In the genomic region with DNA sequence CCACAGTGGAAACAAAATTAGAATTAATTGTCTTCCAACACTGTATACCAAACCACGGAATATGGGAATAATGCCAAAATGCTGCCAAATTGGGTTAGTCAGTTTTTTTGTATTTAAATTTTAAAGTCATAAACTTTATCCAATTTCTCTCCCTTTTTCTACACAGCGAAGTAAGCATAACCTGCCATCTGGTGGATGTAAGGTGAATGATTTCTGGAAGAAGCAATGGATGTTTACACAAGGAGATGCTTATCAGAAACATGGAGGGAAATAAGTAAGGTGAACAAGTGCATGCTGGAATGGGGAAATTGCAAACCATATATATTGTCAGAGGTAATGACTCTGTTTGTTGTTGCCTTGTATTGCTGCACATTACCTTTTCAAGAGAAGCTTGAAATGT, we compare ENCODE assay signal across 9 cellular contexts.
DNase-seq lines count a peak whose midpoint lies in the region; ATAC-seq and TF ChIP-seq lines count a peak whose summit lies in the region.
"Had no signal": no experiment of that assay in that cellular context is flagged by ENCODE, and none has a peak within 500 bp of the region (broad histone marks: within the 10 kb centered on the region; RNA-seq: fewer than 3 reads in every experiment).

No MANE protein-coding gene starts in this region.

- H3K27ac ChIP-seq in OCI-LY1 (ENCODE audit: low read depth, low read length, poor library complexity, severe bottlenecking), result no peak overlapping the region

- no peaks in the 10 kb centered on the region for H3K27me3 ChIP-seq in OCI-LY1 (ENCODE audit: insufficient read depth, low read length)

- H3K9ac ChIP-seq in OCI-LY1 (ENCODE audit: low read length), result no peak overlapping the region

- no peaks in the 10 kb centered on the region for H3K4me1 ChIP-seq in OCI-LY1 (ENCODE audit: insufficient read depth, low read length, severe bottlenecking)

- no peak overlapping the region for H2AFZ ChIP-seq in OCI-LY1 (ENCODE audit: low read length)

- ATAC-seq in HG02884 (IDR thresholded peaks at IDR 0.05; ENCODE audit: unreplicated experiment), result no peak

- H3K4me2 ChIP-seq in OCI-LY1 (ENCODE audit: low read length), result no peak overlapping the region

- no peaks in the 10 kb centered on the region for H3K79me2 ChIP-seq in OCI-LY1 (ENCODE audit: insufficient read depth, low read length)

- in situ Hi-C loops in ACHN (cut with HindIII; ENCODE audit: low pct_ligation_motif_present, low pct_unique_long_range_greater_than_20kb, low sequenced_read_pairs), result no loop called here
- in situ Hi-C loops in GM13977 (cut with MboI; ENCODE audit: low pct_unique_long_range_greater_than_20kb, low sequenced_read_pairs, unreplicated experiment), result no loop called here

- no peaks in the 10 kb centered on the region for H4K20me1 ChIP-seq in OCI-LY1 (ENCODE audit: insufficient read depth, low read length)

- H3F3A ChIP-seq in OCI-LY1 (ENCODE audit: insufficient read depth, low read length), result no peaks in the 10 kb centered on the region

- H3K9me2 ChIP-seq in OCI-LY1 (ENCODE audit: low read depth, low read length), result no peaks in the 10 kb centered on the region

- H3K9me3 ChIP-seq in OCI-LY1 (ENCODE audit: low read length), result no peaks in the 10 kb centered on the region

- TF ChIP-seq CTCF in GM13977 (IDR thresholded peaks at IDR 0.05; ENCODE audit: extremely low read depth, insufficient read depth, missing control alignments) (peak; percentile 30), OCI-LY1 (IDR thresholded peaks at IDR 0.05; ENCODE audit: low read length) (peak; percentile 29; the same call in 1 of the 2 replicates), fibroblast of pulmonary artery (IDR thresholded peaks at IDR 0.05; ENCODE audit: low read length, missing control alignments) (peak; percentile 42)

- no peaks in the 10 kb centered on the region for H3K36me3 ChIP-seq in OCI-LY1 (ENCODE audit: insufficient read depth, low read length)

- H3K4me3 ChIP-seq in OCI-LY1 (ENCODE audit: low read depth, low read length, poor library complexity, severe bottlenecking), result no peak overlapping the region
- H3K4me3 ChIP-seq in fibroblast of pulmonary artery (replicated peaks; ENCODE audit: low read depth, low read length), result no peak overlapping the region

- no peak for TF ChIP-seq POLR2A in erythroblast (IDR thresholded peaks at IDR 0.05; ENCODE audit: low read length)

- DNase-seq in ACHN (peak; percentile 28), GM13977 (ENCODE audit: low spot score) (no peak), fibroblast of pulmonary artery (ENCODE audit: low read depth) (peak; percentile 48), NCI-H1417 treated with DMSO at 0.1 percent for 48 hours (lab: John Stamatoyannopoulos, UW) (no peak), NK-92 (lab: John Stamatoyannopoulos, UW; ENCODE audit: unreplicated experiment) (no peak), erythroblast (lab: John Stamatoyannopoulos, UW) (no peak)
- DNase-seq: activated CD4-positive, alpha-beta T cell treated with anti-CD3 and anti-CD28 coated beads, Interleukin-2, amount 10 ng/mL, durations not matched to agents 24 days and 14 days had no signal

Comparison
In these comparisons a context has a peak if more than half of its experiments do, and no peak if none do; other contexts are left out.
1. DNase-seq: peak in ACHN (single experiment) and fibroblast of pulmonary artery (single experiment); none in GM13977 (single experiment), NCI-H1417 treated with DMSO at 0.1 percent for 48 hours (single experiment), NK-92 (single experiment) and erythroblast (0 of 2).
2. Peak in every context shown above with its lines, with median percentiles within 50 percentile points of each other: CTCF ChIP-seq.